8 cellular contexts compared by ENCODE assay signal in genomic region chr7:24665564-24666294, GRCh38.
A peak's percentile ranks its signal among the peaks of the same experiment; 100 is the strongest.
DNase-seq lines count a peak whose midpoint lies in the region; ATAC-seq and TF ChIP-seq lines count a peak whose summit lies in the region.

No MANE protein-coding gene starts in this region.

- H3K27me3 Mint-ChIP-seq in CD8-positive, alpha-beta memory T cell: no peaks in the 10 kb centered on the region

- no peak overlapping the region for H3K4me3 ChIP-seq in CD8-positive, alpha-beta memory T cell (ENCODE audit: low read length)
- H3K4me3 ChIP-seq in lung (no peak overlapping the region), stomach (no peak overlapping the region)

- no peak overlapping the region for H3K27ac ChIP-seq in CD8-positive, alpha-beta memory T cell (ENCODE audit: low read depth, low read length)
- H3K27ac ChIP-seq in lung (ENCODE audit: low read depth in 1 of 2, low read length in 1 of 2) (no peak overlapping the region), stomach (no peak overlapping the region)

- no peaks in the 10 kb centered on the region for H3K9me3 Mint-ChIP-seq in CD8-positive, alpha-beta memory T cell

- ATAC-seq in GM21529 (IDR thresholded peaks at IDR 0.05; ENCODE audit: unreplicated experiment) (peak; percentile 70), lung (ENCODE audit: insufficient read depth, low FRiP score) (peak; percentile 41), HG03457 (IDR thresholded peaks at IDR 0.05; ENCODE audit: unreplicated experiment) (no peak)

- POLR2A ChIA-PET in CD8-positive, alpha-beta memory T cell (lab: Charles Lee): no interaction called here

- H3K27ac Mint-ChIP-seq in CD8-positive, alpha-beta memory T cell: no peak overlapping the region

- intact Hi-C loops in stomach (cut with DNase I; ENCODE audit: low total_unique reads): loop anchor here (10.0 kb wide), 1 partner anchor 261 kb away; no protein-coding TSS in a partner anchor

- no peaks in the 10 kb centered on the region for H3K4me1 Mint-ChIP-seq in CD8-positive, alpha-beta memory T cell

- no peak for TF ChIP-seq EP300 in stomach (IDR thresholded peaks at IDR 0.05)

- H3K36me3 ChIP-seq in CD8-positive, alpha-beta memory T cell (ENCODE audit: insufficient read depth, low read length): no peaks in the 10 kb centered on the region
- H3K36me3 ChIP-seq in lung (ENCODE audit: control insufficient read depth in 2 of 2, insufficient read depth in 2 of 2, low read length in 2 of 2) (no peaks in the 10 kb centered on the region), stomach (no peaks in the 10 kb centered on the region)

- TF ChIP-seq CTCF in lung (IDR thresholded peaks at IDR 0.05; ENCODE audit: control extremely low read depth, extremely low read depth) (peak; percentile 4), stomach (IDR thresholded peaks at IDR 0.05) (peak in 5 of 7 experiments; percentile 38 to 66 (median 61))

- no peaks in the 10 kb centered on the region for H3K27me3 ChIP-seq in CD8-positive, alpha-beta memory T cell (ENCODE audit: insufficient read depth, low read length, poor library complexity, severe bottlenecking)
- H3K27me3 ChIP-seq in lung (ENCODE audit: control insufficient read depth, insufficient read depth): no peaks in the 10 kb centered on the region
- no peaks in the 10 kb centered on the region for H3K27me3 ChIP-seq in stomach

- H3K9me3 ChIP-seq in CD8-positive, alpha-beta memory T cell (ENCODE audit: low read length): no peaks in the 10 kb centered on the region
- H3K9me3 ChIP-seq in lung (ENCODE audit: control insufficient read depth in 2 of 2, insufficient read depth in 1 of 2, low read length in 1 of 2) (no peaks in the 10 kb centered on the region), stomach (no peaks in the 10 kb centered on the region)

- no peak for TF ChIP-seq POLR2A in stomach (IDR thresholded peaks at IDR 0.05)

- no peak overlapping the region for H3K4me3 Mint-ChIP-seq in CD8-positive, alpha-beta memory T cell

- H3K4me1 ChIP-seq in CD8-positive, alpha-beta memory T cell (ENCODE audit: insufficient read depth, low read length): no peaks in the 10 kb centered on the region
- H3K4me1 ChIP-seq in lung (ENCODE audit: control insufficient read depth in 2 of 2, insufficient read depth in 2 of 2, low read length in 2 of 2) (no peaks in the 10 kb centered on the region), stomach (no peaks in the 10 kb centered on the region)

- peaks cover 0 to 18% (median 4%) of the 10 kb centered on the region in 3 donors for H3K36me3 Mint-ChIP-seq in CD8-positive, alpha-beta memory T cell

- peak; percentile 2 to 52 (median 22) for DNase-seq in CD8-positive, alpha-beta memory T cell
- DNase-seq in NCI-H1694 (lab: John Stamatoyannopoulos, UW) (peak; percentile 51), T-helper 2 cell (peak in 3 of 5 experiments; percentile 1 to 54 (median 10)), cerebellum (ENCODE audit: low spot score) (peak; percentile 5), lung (ENCODE audit: low spot score) (no peak), stomach (no peak)

- CTCF ChIA-PET in CD8-positive, alpha-beta memory T cell (lab: Charles Lee): interaction anchor here (1.4 to 1.8 kb wide), 3 partner anchors 8 to 17 kb away, joined by 3 to 4 read pairs (median 3); no protein-coding TSS in a partner anchor

- 34% methylated on average over 4 of the region's 4 CpGs for WGBS in lung, 2 donors
- 27 to 34% (median 29%) methylated on average over 4 of the region's 4 CpGs for WGBS in stomach, 5 donors

Comparison
In these comparisons a context has a peak if more than half of its experiments do, and no peak if none do; other contexts are left out.
1. DNase-seq: peak in CD8-positive, alpha-beta memory T cell (5 of 5), NCI-H1694 (single experiment), T-helper 2 cell (3 of 5) and cerebellum (single experiment); none in lung (single experiment) and stomach (single experiment).